32 cellular contexts compared by ENCODE assay signal in the genomic region with DNA sequence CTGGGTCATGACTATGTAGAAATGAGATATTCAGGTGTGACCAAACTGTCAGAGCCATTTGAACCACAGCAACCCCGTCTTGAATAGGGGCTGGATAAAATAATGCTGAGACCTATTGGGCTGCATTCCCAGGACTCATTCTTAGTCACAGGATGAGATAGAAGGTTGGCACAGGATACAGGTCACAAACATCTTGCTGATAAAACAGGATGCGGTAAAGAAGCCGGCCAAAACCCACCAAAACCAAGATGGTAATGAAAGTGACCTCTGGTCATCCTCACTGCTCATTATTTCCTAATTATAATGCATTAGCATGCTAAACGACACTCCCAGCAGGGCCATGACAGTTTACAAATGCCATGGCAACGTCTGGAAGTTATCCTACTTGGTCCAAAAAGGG.
"Had no signal": no experiment of that assay in that cellular context is flagged by ENCODE, and none has a peak within 500 bp of the region (broad histone marks: within the 10 kb centered on the region; RNA-seq: fewer than 3 reads in every experiment).

No MANE protein-coding gene starts in this region.

- H2AFZ ChIP-seq: hepatocyte had no signal

- ATAC-seq: activated CD4-positive, alpha-beta T cell treated with anti-CD3 and anti-CD28 coated beads for 36 hours; activated CD8-positive, alpha-beta memory T cell treated with anti-CD3 and anti-CD28 coated beads, Interleukin-2, amount 10 ng/mL, durations not matched to agents 7 days and 5 days; activated CD8-positive, alpha-beta T cell treated with anti-CD3 and anti-CD28 coated beads, Interleukin-2, amount 10 ng/mL, durations not matched to agents 7 days and 5 days; activated naive CD4-positive, alpha-beta T cell treated with anti-CD3 and anti-CD28 coated beads, Interleukin-2, amount 50 U/mL, for 72 hours; esophagus mucosa; foreskin keratinocyte; gastrocnemius medialis; heart right ventricle had no signal

- H3K9me3 Mint-ChIP-seq: activated CD4-positive, alpha-beta T cell treated with anti-CD3 and anti-CD28 coated beads, Interleukin-2, amount 10 ng/mL, durations not matched to agents 24 days and 14 days; endodermal cell had no signal

- FAIRE-seq: bronchial epithelial cell had no signal

- H3K36me3 ChIP-seq: ascending aorta, brain microvascular endothelial cell, gastrocnemius medialis, heart right ventricle had no signal

- H3K27ac Mint-ChIP-seq: activated CD4-positive, alpha-beta memory T cell treated with anti-CD3 and anti-CD28 coated beads for 36 hours; activated CD4-positive, alpha-beta T cell treated with anti-CD3 and anti-CD28 coated beads for 36 hours; activated CD4-positive, alpha-beta T cell treated with anti-CD3 and anti-CD28 coated beads, Interleukin-2, amount 10 ng/mL, durations not matched to agents 24 days and 14 days; activated CD8-positive, alpha-beta memory T cell treated with anti-CD3 and anti-CD28 coated beads, Interleukin-2, amount 10 ng/mL, durations not matched to agents 7 days and 5 days; activated CD8-positive, alpha-beta T cell treated with anti-CD3 and anti-CD28 coated beads, Interleukin-2, amount 10 ng/mL, durations not matched to agents 7 days and 5 days; activated naive CD4-positive, alpha-beta T cell treated with anti-CD3 and anti-CD28 coated beads, Interleukin-2, amount 10 ng/mL, durations not matched to agents 7 days and 5 days; activated naive CD4-positive, alpha-beta T cell treated with anti-CD3 and anti-CD28 coated beads, Interleukin-2, amount 50 U/mL, for 72 hours; activated naive CD8-positive, alpha-beta T cell treated with anti-CD3 and anti-CD28 coated beads, Interleukin-2, amount 10 ng/mL, durations not matched to agents 7 days and 5 days; activated T-helper 1 cell treated with anti-CD3 and anti-CD28 coated beads, Interleukin-12 subunit alpha, Interleukin-12 subunit beta, Interleukin-2, Interleukin-4 antibody, amounts not matched to agents 30 ng/mL and 10 ng/mL and 1 ng/mL, durations not matched to agents 14 hours and 24 hours and 36 hours; dendritic cell treated with granulocyte-macrophage colony-stimulating factor and Interleukin-4, amounts not matched to agents 40 ng/mL and 50 ng/mL, for 4 days; endodermal cell; T-helper 2 cell treated with Interferon-gamma antibody and Interleukin-4, amounts not matched to agents 5 μg/mL and 100 μg/mL, for 36 hours had no signal

- H3K4me1 Mint-ChIP-seq: activated CD4-positive, alpha-beta T cell treated with anti-CD3 and anti-CD28 coated beads for 36 hours; activated CD4-positive, alpha-beta T cell treated with anti-CD3 and anti-CD28 coated beads, Interleukin-2, amount 10 ng/mL, durations not matched to agents 24 days and 14 days; activated CD8-positive, alpha-beta memory T cell treated with anti-CD3 and anti-CD28 coated beads, Interleukin-2, amount 10 ng/mL, durations not matched to agents 7 days and 5 days; activated naive CD4-positive, alpha-beta T cell treated with anti-CD3 and anti-CD28 coated beads, Interleukin-2, amount 10 ng/mL, durations not matched to agents 7 days and 5 days; activated naive CD8-positive, alpha-beta T cell treated with anti-CD3 and anti-CD28 coated beads, Interleukin-2, amount 10 ng/mL, durations not matched to agents 7 days and 5 days; central memory CD8-positive, alpha-beta T cell; endodermal cell had no signal

- H3K36me3 Mint-ChIP-seq: activated CD4-positive, alpha-beta memory T cell treated with anti-CD3 and anti-CD28 coated beads for 36 hours; activated CD8-positive, alpha-beta memory T cell treated with anti-CD3 and anti-CD28 coated beads, Interleukin-2, amount 10 ng/mL, durations not matched to agents 7 days and 5 days; activated naive CD4-positive, alpha-beta T cell treated with anti-CD3 and anti-CD28 coated beads, Interleukin-2, amount 10 ng/mL, durations not matched to agents 7 days and 5 days; activated naive CD4-positive, alpha-beta T cell treated with anti-CD3 and anti-CD28 coated beads, Interleukin-2, amount 50 U/mL, for 72 hours; activated naive CD8-positive, alpha-beta T cell treated with anti-CD3 and anti-CD28 coated beads, Interleukin-2, amount 10 ng/mL, durations not matched to agents 7 days and 5 days had no signal

- H3K4me2 ChIP-seq: hepatocyte had no signal

- H3K4me1 ChIP-seq: ascending aorta, foreskin keratinocyte, gastrocnemius medialis, heart right ventricle had no signal

- H3K4me3 Mint-ChIP-seq: activated CD4-positive, alpha-beta memory T cell treated with anti-CD3 and anti-CD28 coated beads for 36 hours; activated CD4-positive, alpha-beta T cell treated with anti-CD3 and anti-CD28 coated beads for 36 hours; activated CD4-positive, alpha-beta T cell treated with anti-CD3 and anti-CD28 coated beads, Interleukin-2, amount 10 ng/mL, durations not matched to agents 24 days and 14 days; activated CD8-positive, alpha-beta memory T cell treated with anti-CD3 and anti-CD28 coated beads, Interleukin-2, amount 10 ng/mL, durations not matched to agents 7 days and 5 days; activated CD8-positive, alpha-beta T cell treated with anti-CD3 and anti-CD28 coated beads, Interleukin-2, amount 10 ng/mL, durations not matched to agents 7 days and 5 days; activated naive CD4-positive, alpha-beta T cell treated with anti-CD3 and anti-CD28 coated beads, Interleukin-2, amount 10 ng/mL, durations not matched to agents 7 days and 5 days; activated naive CD8-positive, alpha-beta T cell treated with anti-CD3 and anti-CD28 coated beads, Interleukin-2, amount 10 ng/mL, durations not matched to agents 7 days and 5 days; activated T-helper 1 cell treated with anti-CD3 and anti-CD28 coated beads, Interleukin-12 subunit alpha, Interleukin-12 subunit beta, Interleukin-2, Interleukin-4 antibody, amounts not matched to agents 30 ng/mL and 10 ng/mL and 1 ng/mL, durations not matched to agents 14 hours and 24 hours and 36 hours; central memory CD8-positive, alpha-beta T cell; dendritic cell treated with granulocyte-macrophage colony-stimulating factor and Interleukin-4, amounts not matched to agents 40 ng/mL and 50 ng/mL, for 4 days; endodermal cell; T-helper 2 cell treated with Interferon-gamma antibody and Interleukin-4, amounts not matched to agents 5 μg/mL and 100 μg/mL, for 36 hours had no signal

- H3K27me3 Mint-ChIP-seq: activated CD4-positive, alpha-beta memory T cell treated with anti-CD3 and anti-CD28 coated beads for 36 hours; activated CD4-positive, alpha-beta T cell treated with anti-CD3 and anti-CD28 coated beads for 36 hours; activated CD4-positive, alpha-beta T cell treated with anti-CD3 and anti-CD28 coated beads, Interleukin-2, amount 10 ng/mL, durations not matched to agents 24 days and 14 days; activated CD8-positive, alpha-beta memory T cell treated with anti-CD3 and anti-CD28 coated beads, Interleukin-2, amount 10 ng/mL, durations not matched to agents 7 days and 5 days; activated naive CD4-positive, alpha-beta T cell treated with anti-CD3 and anti-CD28 coated beads, Interleukin-2, amount 10 ng/mL, durations not matched to agents 7 days and 5 days; activated naive CD8-positive, alpha-beta T cell treated with anti-CD3 and anti-CD28 coated beads, Interleukin-2, amount 10 ng/mL, durations not matched to agents 7 days and 5 days; central memory CD8-positive, alpha-beta T cell; dendritic cell treated with granulocyte-macrophage colony-stimulating factor and Interleukin-4, amounts not matched to agents 40 ng/mL and 50 ng/mL, for 4 days had no signal

- H3K27me3 ChIP-seq: ascending aorta, brain microvascular endothelial cell, foreskin keratinocyte, gastrocnemius medialis, heart right ventricle, hepatocyte had no signal

- H3K9me3 ChIP-seq: ascending aorta, gastrocnemius medialis had no signal

- DNase-seq: activated CD4-positive, alpha-beta memory T cell treated with anti-CD3 and anti-CD28 coated beads for 36 hours; activated CD4-positive, alpha-beta T cell treated with anti-CD3 and anti-CD28 coated beads for 36 hours; activated CD4-positive, alpha-beta T cell treated with anti-CD3 and anti-CD28 coated beads, Interleukin-2, amount 10 ng/mL, durations not matched to agents 24 days and 14 days; activated CD4-positive, CD25-positive, alpha-beta regulatory T cell; activated CD4-positive, CD25-positive, alpha-beta regulatory T cell treated with anti-CD3 and anti-CD28 coated beads, Interleukin-2, amount 50 U/mL, for 72 hours; activated CD8-positive, alpha-beta memory T cell treated with anti-CD3 and anti-CD28 coated beads, Interleukin-2, amount 10 ng/mL, durations not matched to agents 7 days and 5 days; activated CD8-positive, alpha-beta memory T cell treated with anti-CD3 and anti-CD28 coated beads, Interleukin-2, amount 50 U/mL, for 4 hours; activated CD8-positive, alpha-beta T cell treated with anti-CD3 and anti-CD28 coated beads, Interleukin-2, amount 10 ng/mL, durations not matched to agents 7 days and 5 days; activated gamma-delta T cell; activated naive CD4-positive, alpha-beta T cell; activated naive CD4-positive, alpha-beta T cell treated with anti-CD3 and anti-CD28 coated beads, Interleukin-2, amount 10 ng/mL, durations not matched to agents 7 days and 5 days; activated naive CD8-positive, alpha-beta T cell treated with anti-CD3 and anti-CD28 coated beads, Interleukin-2, amount 10 ng/mL, durations not matched to agents 7 days and 5 days; activated T-cell treated with anti-CD3 and anti-CD28 coated beads, Interleukin-2, amount 50 U/mL, for 1 hour; activated T-cell treated with anti-CD3 and anti-CD28 coated beads, Interleukin-2, amount 50 U/mL, for 48 hours; brain microvascular endothelial cell; dorsolateral prefrontal cortex; effector memory CD4-positive, alpha-beta T cell; endodermal cell; foreskin keratinocyte; gastrocnemius medialis; heart right ventricle; T1000 had no signal

- H3K79me2 ChIP-seq: hepatocyte had no signal

- H3K4me3 ChIP-seq: ascending aorta, coronary artery, dorsolateral prefrontal cortex, gastrocnemius medialis, heart right ventricle, hepatocyte had no signal

- H3K27ac ChIP-seq: ascending aorta, brain microvascular endothelial cell, coronary artery, dorsolateral prefrontal cortex, foreskin keratinocyte, gastrocnemius medialis, heart right ventricle, hepatocyte had no signal
